Comparison of ENCODE assay signal across 25 cellular contexts in the genomic region with DNA sequence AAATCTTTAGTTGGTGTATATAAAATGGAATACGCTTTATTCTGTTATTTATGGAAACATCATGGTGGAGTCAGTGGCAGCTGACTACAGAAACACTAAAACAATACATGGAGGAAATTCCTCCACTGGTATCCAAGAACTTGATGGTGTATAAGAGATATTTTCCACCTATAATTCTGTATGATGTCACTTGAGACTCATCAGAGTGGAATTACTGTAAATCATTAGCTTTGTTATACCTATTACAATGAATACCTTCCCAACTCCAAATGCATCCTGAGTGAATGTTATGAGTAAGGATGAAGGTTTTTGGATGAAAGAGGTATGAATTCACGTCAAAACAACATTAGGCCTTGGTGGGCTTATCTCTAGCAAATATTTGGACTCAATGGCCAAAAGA.
"Had no signal": no experiment of that assay in that cellular context is flagged by ENCODE, and none has a peak within 500 bp of the region (broad histone marks: within the 10 kb centered on the region; RNA-seq: fewer than 3 reads in every experiment).

No MANE protein-coding gene starts in this region.

- H3K36me3 ChIP-seq: left lung, neutrophil, pancreas, stomach, thyroid gland had no signal

- H3K36me3 Mint-ChIP-seq: mesothelial cell of epicardium; naive B cell; natural killer cell treated with Interleukin-12 subunit alpha and Interleukin-12 subunit beta and Interleukin-15 and Interleukin-18, amount 100 ng/mL, for 72 hours; stimulated activated effector memory CD8-positive, alpha-beta T cell treated with anti-CD3 and anti-CD28 coated beads, Interleukin-12 subunit alpha, Interleukin-12 subunit beta, amount 100 ng/mL, for 72 hours had no signal

- DNase-seq: cortex of kidney; effector memory CD8-positive, alpha-beta T cell; hypothalamus; immature natural killer cell; islet precursor cell; left cardiac atrium; left lung; mesenchymal stem cell; mucosa of descending colon; naive B cell; pancreas; stimulated activated CD4-positive, alpha-beta T cell treated with anti-CD3 and anti-CD28 coated beads, Interleukin-12 subunit alpha, Interleukin-12 subunit beta, amount 100 ng/mL, for 4 hours; stimulated activated CD4-positive, alpha-beta T cell treated with anti-CD3 and anti-CD28 coated beads, Interleukin-2, amount 100 ng/mL, for 24 hours; stimulated activated CD4-positive, alpha-beta T cell treated with anti-CD3 and anti-CD28 coated beads, Interleukin-4, amount 100 ng/mL, for 24 hours; stimulated activated naive CD4-positive, alpha-beta T cell treated with Interleukin-2 at 50 U/mL for 16 hours; stomach; thyroid gland; trophoblast cell had no signal

- H3K9me3 Mint-ChIP-seq: effector memory CD8-positive, alpha-beta T cell; immature natural killer cell; mesothelial cell of epicardium; natural killer cell treated with Interleukin-12 subunit alpha and Interleukin-12 subunit beta and Interleukin-15 and Interleukin-18, amount 100 ng/mL, for 72 hours; neural crest cell; stimulated activated effector memory CD8-positive, alpha-beta T cell treated with anti-CD3 and anti-CD28 coated beads, Interleukin-12 subunit alpha, Interleukin-12 subunit beta, amount 100 ng/mL, for 72 hours had no signal

- H3K4me3 Mint-ChIP-seq: effector memory CD8-positive, alpha-beta T cell; immature natural killer cell; mesothelial cell of epicardium; naive B cell; natural killer cell treated with Interleukin-12 subunit alpha and Interleukin-12 subunit beta and Interleukin-15 and Interleukin-18, amount 100 ng/mL, for 72 hours; neural crest cell; stimulated activated effector memory CD8-positive, alpha-beta T cell treated with anti-CD3 and anti-CD28 coated beads, Interleukin-12 subunit alpha, Interleukin-12 subunit beta, amount 100 ng/mL, for 72 hours had no signal

- H3K9me3 ChIP-seq: left lung, mucosa of descending colon, neutrophil, pancreas, stomach, thyroid gland had no signal

- ATAC-seq: effector memory CD8-positive, alpha-beta T cell; left cardiac atrium; left lung; mucosa of descending colon; natural killer cell treated with Interleukin-12 subunit alpha and Interleukin-12 subunit beta and Interleukin-15 and Interleukin-18, amount 100 ng/mL, for 72 hours; pancreas; sciatic nerve; stimulated activated effector memory CD8-positive, alpha-beta T cell treated with anti-CD3 and anti-CD28 coated beads, Interleukin-12 subunit alpha, Interleukin-12 subunit beta, amount 100 ng/mL, for 72 hours had no signal

- H3K4me3 ChIP-seq: left lung, mucosa of descending colon, pancreas, smooth muscle cell, stomach, thyroid gland had no signal

- H3K4me1 ChIP-seq: left lung, pancreas, stomach, thyroid gland had no signal

- H3K27me3 ChIP-seq: left lung, neutrophil, pancreas, stomach, thyroid gland had no signal

- H3K4me1 Mint-ChIP-seq: immature natural killer cell; naive B cell; neural crest cell; stimulated activated effector memory CD8-positive, alpha-beta T cell treated with anti-CD3 and anti-CD28 coated beads, Interleukin-12 subunit alpha, Interleukin-12 subunit beta, amount 100 ng/mL, for 72 hours had no signal

- H3K27ac Mint-ChIP-seq: effector memory CD8-positive, alpha-beta T cell; immature natural killer cell; naive B cell; natural killer cell treated with Interleukin-12 subunit alpha and Interleukin-12 subunit beta and Interleukin-15 and Interleukin-18, amount 100 ng/mL, for 72 hours; stimulated activated effector memory CD8-positive, alpha-beta T cell treated with anti-CD3 and anti-CD28 coated beads, Interleukin-12 subunit alpha, Interleukin-12 subunit beta, amount 100 ng/mL, for 72 hours had no signal

- H3K27ac ChIP-seq: left lung, neutrophil, pancreas, stomach, thyroid gland had no signal
